In the genomic region with DNA sequence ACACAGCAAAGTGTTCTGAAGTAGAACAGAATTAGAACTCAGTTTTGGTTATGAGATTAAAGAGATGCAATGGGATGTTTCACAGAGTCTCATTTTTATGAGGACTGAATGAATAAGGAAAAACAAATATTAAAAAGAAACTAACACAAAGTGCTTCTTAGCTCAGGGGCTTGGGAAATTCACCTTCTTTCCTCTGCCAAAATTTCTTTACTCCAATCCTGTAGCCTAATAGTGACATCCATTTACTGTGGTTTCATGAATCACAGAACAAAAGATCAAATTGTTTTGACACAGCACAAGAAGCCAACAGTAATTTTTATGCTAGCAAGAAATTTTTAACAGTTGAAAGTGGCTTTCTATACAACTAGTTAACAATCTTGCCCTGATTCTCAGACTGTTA, we compare ENCODE assay signal across 23 cellular contexts. TPM values are rescaled to one million over a fixed set of nuclear protein-coding genes. Genes with fewer than 3 reads are reported as not detected.
DNase-seq lines count a peak whose midpoint lies in the region; ATAC-seq and TF ChIP-seq lines count a peak whose summit lies in the region.
"Had no signal": no experiment of that assay in that cellular context is flagged by ENCODE, and none has a peak within 500 bp of the region (broad histone marks: within the 10 kb centered on the region; RNA-seq: fewer than 3 reads in every experiment).

No MANE protein-coding gene starts in this region.

- no peaks in the 10 kb centered on the region for H3K4me1 Mint-ChIP-seq in activated naive CD4-positive, alpha-beta T cell treated with anti-CD3 and anti-CD28 coated beads, Interleukin-2, amount 10 ng/mL, durations not matched to agents 7 days and 5 days
- H3K4me1 Mint-ChIP-seq in neural progenitor cell: no peaks in the 10 kb centered on the region
- no peaks in the 10 kb centered on the region for H3K4me1 Mint-ChIP-seq in activated CD8-positive, alpha-beta T cell treated with anti-CD3 and anti-CD28 coated beads for 36 hours (ENCODE audit: low read depth)
- H3K4me1 Mint-ChIP-seq: B cell had no signal

- CTCF ChIA-PET in activated naive CD4-positive, alpha-beta T cell treated with anti-CD3 and anti-CD28 coated beads, Interleukin-2, amount 10 ng/mL, durations not matched to agents 7 days and 5 days (lab: Charles Lee): no interaction called here
- CTCF ChIA-PET in PC-9 (lab: Charles Lee): interaction anchor here (0.5 kb wide), 1 partner anchor 298 kb away, joined by 3 read pairs; no protein-coding TSS in a partner anchor
- CTCF ChIA-PET in activated CD8-positive, alpha-beta T cell treated with anti-CD3 and anti-CD28 coated beads for 36 hours (lab: Charles Lee): interaction anchor here (1.3 kb wide), 1 partner anchor 66 kb away, joined by 4 read pairs; no protein-coding TSS in a partner anchor

- H3K4me2 ChIP-seq in PC-9: no peak overlapping the region
- no peak overlapping the region for H3K4me2 ChIP-seq in neural progenitor cell
- H3K4me2 ChIP-seq: BLaER1 treated with 17β-estradiol and CSF1 and Interleukin-3, amounts not matched to agents 10 nM and 100 nM had no signal

- H3K4me1 ChIP-seq in PC-9 (replicated peaks; ENCODE audit: insufficient read depth): no peaks in the 10 kb centered on the region
- H3K4me1 ChIP-seq in neural progenitor cell: no peaks in the 10 kb centered on the region
- H3K4me1 ChIP-seq in tibial artery: peaks cover 0 to 23% (median 5%) of the 10 kb centered on the region in 4 donors
- H3K4me1 ChIP-seq: BLaER1 treated with 17β-estradiol and CSF1 and Interleukin-3, amounts not matched to agents 10 nM and 100 nM had no signal

- H3K36me3 Mint-ChIP-seq in activated naive CD4-positive, alpha-beta T cell treated with anti-CD3 and anti-CD28 coated beads, Interleukin-2, amount 10 ng/mL, durations not matched to agents 7 days and 5 days: peaks cover 50% of the 10 kb centered on the region
- H3K36me3 Mint-ChIP-seq in activated naive CD4-positive, alpha-beta T cell treated with anti-CD3 and anti-CD28 coated beads, Interleukin-2, amount 50 U/mL, for 72 hours: peaks cover 0 to 10% of the 10 kb centered on the region in 2 donors
- H3K36me3 Mint-ChIP-seq in neural progenitor cell: peaks cover 10% of the 10 kb centered on the region
- H3K36me3 Mint-ChIP-seq in activated CD8-positive, alpha-beta T cell treated with anti-CD3 and anti-CD28 coated beads for 36 hours (ENCODE audit: low read depth): peaks cover 32% of the 10 kb centered on the region

- H4K20me1 ChIP-seq in PC-9 (ENCODE audit: insufficient read depth) (no peaks in the 10 kb centered on the region), neural progenitor cell (ENCODE audit: low read depth) (no peaks in the 10 kb centered on the region)
- H4K20me1 ChIP-seq: BLaER1 treated with 17β-estradiol and CSF1 and Interleukin-3, amounts not matched to agents 10 nM and 100 nM had no signal

- intact Hi-C loops in PC-9 (cut with micrococcal nuclease; ENCODE audit: unreplicated experiment) (no loop called here), tibial artery (cut with DNase I; ENCODE audit: low total_unique reads) (no loop called here)
- intact Hi-C loops in activated CD8-positive, alpha-beta T cell treated with anti-CD3 and anti-CD28 coated beads for 36 hours (cut with micrococcal nuclease): no loop called here

- DNase-seq in activated naive CD4-positive, alpha-beta T cell treated with anti-CD3 and anti-CD28 coated beads, Interleukin-2, amount 10 ng/mL, durations not matched to agents 7 days and 5 days: no peak
- DNase-seq in activated naive CD4-positive, alpha-beta T cell treated with anti-CD3 and anti-CD28 coated beads, Interleukin-2, amount 50 U/mL, for 72 hours (ENCODE audit: low spot score in 2 of 2): no peak
- DNase-seq in PC-9 (no peak), neural progenitor cell (ENCODE audit: low spot score) (no peak), tibial artery (no peak)
- no peak for DNase-seq in activated CD8-positive, alpha-beta T cell treated with anti-CD3 and anti-CD28 coated beads for 36 hours
- DNase-seq: 8988T; CD4-positive, CD25-positive, alpha-beta regulatory T cell; CD8-positive, alpha-beta memory T cell; COR-L47; DMS 273 treated with DMSO at 0.1 percent for 48 hours; DMS53; DND-41; EL; GOT3; H7; HFFc6 had no signal

- ATAC-seq in activated naive CD4-positive, alpha-beta T cell treated with anti-CD3 and anti-CD28 coated beads, Interleukin-2, amount 50 U/mL, for 72 hours: no peak
- no peak for ATAC-seq in HG03196 (IDR thresholded peaks at IDR 0.05; ENCODE audit: unreplicated experiment)
- ATAC-seq in activated CD8-positive, alpha-beta T cell treated with anti-CD3 and anti-CD28 coated beads for 36 hours: no peak
- ATAC-seq: GM12878, HCT116, HepG2 had no signal

- H3K9me3 Mint-ChIP-seq in activated naive CD4-positive, alpha-beta T cell treated with anti-CD3 and anti-CD28 coated beads, Interleukin-2, amount 10 ng/mL, durations not matched to agents 7 days and 5 days: no peaks in the 10 kb centered on the region
- no peaks in the 10 kb centered on the region for H3K9me3 Mint-ChIP-seq in activated naive CD4-positive, alpha-beta T cell treated with anti-CD3 and anti-CD28 coated beads, Interleukin-2, amount 50 U/mL, for 72 hours
- no peaks in the 10 kb centered on the region for H3K9me3 Mint-ChIP-seq in neural progenitor cell
- no peaks in the 10 kb centered on the region for H3K9me3 Mint-ChIP-seq in activated CD8-positive, alpha-beta T cell treated with anti-CD3 and anti-CD28 coated beads for 36 hours
- H3K9me3 Mint-ChIP-seq: CD4-positive, CD25-positive, alpha-beta regulatory T cell; CD8-positive, alpha-beta memory T cell; HFFc6 had no signal

- no peaks in the 10 kb centered on the region for H3K9me3 ChIP-seq in PC-9 (ENCODE audit: insufficient read depth, low read depth)
- no peaks in the 10 kb centered on the region for H3K9me3 ChIP-seq in neural progenitor cell (ENCODE audit: low read depth)
- H3K9me3 ChIP-seq in tibial artery: no peaks in the 10 kb centered on the region
- H3K9me3 ChIP-seq: BLaER1 treated with 17β-estradiol and CSF1 and Interleukin-3, amounts not matched to agents 10 nM and 100 nM had no signal

- TF ChIP-seq CTCF in PC-9 (conservative IDR thresholded peaks at IDR 0.05) (no peak), neural progenitor cell (IDR thresholded peaks at IDR 0.05) (no peak), tibial artery (IDR thresholded peaks at IDR 0.05) (no peak)
- no peak for TF ChIP-seq CTCF in activated CD8-positive, alpha-beta T cell treated with anti-CD3 and anti-CD28 coated beads for 36 hours (IDR thresholded peaks at IDR 0.05)

- H3K4me3 ChIP-seq in PC-9 (no peak overlapping the region), neural progenitor cell (no peak overlapping the region), tibial artery (no peak overlapping the region)
- H3K4me3 ChIP-seq: BLaER1 treated with 17β-estradiol and CSF1 and Interleukin-3, amounts not matched to agents 10 nM and 100 nM; GM12878 had no signal

- H3K27me3 Mint-ChIP-seq in activated naive CD4-positive, alpha-beta T cell treated with anti-CD3 and anti-CD28 coated beads, Interleukin-2, amount 10 ng/mL, durations not matched to agents 7 days and 5 days: no peaks in the 10 kb centered on the region
- H3K27me3 Mint-ChIP-seq in neural progenitor cell (ENCODE audit: insufficient read depth, low read depth): peaks cover 5% of the 10 kb centered on the region
- H3K27me3 Mint-ChIP-seq in activated CD8-positive, alpha-beta T cell treated with anti-CD3 and anti-CD28 coated beads for 36 hours: no peaks in the 10 kb centered on the region
- H3K27me3 Mint-ChIP-seq: B cell; CD4-positive, CD25-positive, alpha-beta regulatory T cell; CD8-positive, alpha-beta memory T cell had no signal

- H3K4me3 Mint-ChIP-seq in activated naive CD4-positive, alpha-beta T cell treated with anti-CD3 and anti-CD28 coated beads, Interleukin-2, amount 10 ng/mL, durations not matched to agents 7 days and 5 days: no peak overlapping the region
- no peak overlapping the region for H3K4me3 Mint-ChIP-seq in neural progenitor cell
- H3K4me3 Mint-ChIP-seq in activated CD8-positive, alpha-beta T cell treated with anti-CD3 and anti-CD28 coated beads for 36 hours: no peak overlapping the region
- H3K4me3 Mint-ChIP-seq: B cell; CD4-positive, CD25-positive, alpha-beta regulatory T cell; CD8-positive, alpha-beta memory T cell; HFFc6 had no signal

- H3F3A ChIP-seq in PC-9 (ENCODE audit: insufficient read depth, low read depth) (peaks cover 4% of the 10 kb centered on the region; the same call in 1 of the 2 replicates), neural progenitor cell (ENCODE audit: low read depth) (no peaks in the 10 kb centered on the region)

- H3K79me2 ChIP-seq in PC-9 (ENCODE audit: low read depth) (no peaks in the 10 kb centered on the region), neural progenitor cell (ENCODE audit: low read depth) (no peaks in the 10 kb centered on the region)

- H3K36me3 ChIP-seq in PC-9 (ENCODE audit: low read depth) (peaks cover 52% of the 10 kb centered on the region), neural progenitor cell (no peaks in the 10 kb centered on the region), tibial artery (peaks cover 13 to 55% (median 46%) of the 10 kb centered on the region in 3 donors)

- 0 out of 2 replicates have a peak overlapping the region, but pooled peaks have one; percentile 3 for H3K27ac ChIP-seq in PC-9
- H3K27ac ChIP-seq in neural progenitor cell: no peak overlapping the region
- H3K27ac ChIP-seq in tibial artery: peak overlapping the region; percentile 17 to 73
- H3K27ac ChIP-seq: BLaER1 treated with 17β-estradiol and CSF1 and Interleukin-3, amounts not matched to agents 10 nM and 100 nM had no signal

- no peak overlapping the region for H2AFZ ChIP-seq in PC-9
- H2AFZ ChIP-seq in neural progenitor cell (replicated peaks): no peak overlapping the region

- BruUV-seq in PC-9 (replicated peaks; lab: Mats Ljungman, UMichigan): no TSS peak

- H3K27me3 ChIP-seq in PC-9 (ENCODE audit: insufficient read depth, low read depth) (no peaks in the 10 kb centered on the region), neural progenitor cell (no peaks in the 10 kb centered on the region), tibial artery (no peaks in the 10 kb centered on the region)
- H3K27me3 ChIP-seq: BLaER1 treated with 17β-estradiol and CSF1 and Interleukin-3, amounts not matched to agents 10 nM and 100 nM had no signal

- peak overlapping the region; percentile 27 for H3K9ac ChIP-seq in neural progenitor cell
- H3K9ac ChIP-seq: BLaER1 treated with 17β-estradiol and CSF1 and Interleukin-3, amounts not matched to agents 10 nM and 100 nM had no signal

- no peaks in the 10 kb centered on the region for H3K9me2 ChIP-seq in PC-9 (ENCODE audit: insufficient read depth)

- H3K27ac Mint-ChIP-seq in activated naive CD4-positive, alpha-beta T cell treated with anti-CD3 and anti-CD28 coated beads, Interleukin-2, amount 10 ng/mL, durations not matched to agents 7 days and 5 days: peak overlapping the region; percentile 16
- no peak overlapping the region for H3K27ac Mint-ChIP-seq in activated naive CD4-positive, alpha-beta T cell treated with anti-CD3 and anti-CD28 coated beads, Interleukin-2, amount 50 U/mL, for 72 hours
- H3K27ac Mint-ChIP-seq in neural progenitor cell: no peak overlapping the region
- no peak overlapping the region for H3K27ac Mint-ChIP-seq in activated CD8-positive, alpha-beta T cell treated with anti-CD3 and anti-CD28 coated beads for 36 hours
- H3K27ac Mint-ChIP-seq: B cell; CD4-positive, CD25-positive, alpha-beta regulatory T cell; HFFc6 had no signal

- POLR2A ChIA-PET in PC-9 (lab: Charles Lee; ENCODE audit: unreplicated experiment): no interaction called here
- POLR2A ChIA-PET in activated CD8-positive, alpha-beta T cell treated with anti-CD3 and anti-CD28 coated beads for 36 hours (lab: Charles Lee): no interaction called here

RNA-seq across cellular contexts. Expression of a gene that starts 37.7 kb away (rescaled TPM):
- total RNA-seq in activated naive CD4-positive, alpha-beta T cell treated with anti-CD3 and anti-CD28 coated beads, Interleukin-2, amount 50 U/mL, for 72 hours: 10 to 100 TPM; 30.1 to 47.1 TPM
- 98.4 and 108 TPM in 2 replicates for total RNA-seq in PC-9 (2021)
- total RNA-seq in neural progenitor cell (ENCODE audit: low replicate concordance): 25.2 and 27.7 TPM in 2 replicates
- 10 to 100 TPM; 26.4 to 28.2 TPM for total RNA-seq in activated CD8-positive, alpha-beta T cell treated with anti-CD3 and anti-CD28 coated beads for 36 hours

RNA-seq across cellular contexts. Expression of a gene that starts 37.7 kb away (rescaled TPM):
- total RNA-seq in activated naive CD4-positive, alpha-beta T cell treated with anti-CD3 and anti-CD28 coated beads, Interleukin-2, amount 50 U/mL, for 72 hours: 10 to 100 TPM; 74.1 to 94.5 TPM
- total RNA-seq in PC-9 (2021) (175 and 191 TPM in 2 replicates), neural progenitor cell (ENCODE audit: low replicate concordance) (41.7 and 96.1 TPM in 2 replicates)
- total RNA-seq in activated CD8-positive, alpha-beta T cell treated with anti-CD3 and anti-CD28 coated beads for 36 hours: 10 to 100 TPM; 75.2 to 78.9 TPM
